ENCODE assay signal across 10 cellular contexts in the genomic region with DNA sequence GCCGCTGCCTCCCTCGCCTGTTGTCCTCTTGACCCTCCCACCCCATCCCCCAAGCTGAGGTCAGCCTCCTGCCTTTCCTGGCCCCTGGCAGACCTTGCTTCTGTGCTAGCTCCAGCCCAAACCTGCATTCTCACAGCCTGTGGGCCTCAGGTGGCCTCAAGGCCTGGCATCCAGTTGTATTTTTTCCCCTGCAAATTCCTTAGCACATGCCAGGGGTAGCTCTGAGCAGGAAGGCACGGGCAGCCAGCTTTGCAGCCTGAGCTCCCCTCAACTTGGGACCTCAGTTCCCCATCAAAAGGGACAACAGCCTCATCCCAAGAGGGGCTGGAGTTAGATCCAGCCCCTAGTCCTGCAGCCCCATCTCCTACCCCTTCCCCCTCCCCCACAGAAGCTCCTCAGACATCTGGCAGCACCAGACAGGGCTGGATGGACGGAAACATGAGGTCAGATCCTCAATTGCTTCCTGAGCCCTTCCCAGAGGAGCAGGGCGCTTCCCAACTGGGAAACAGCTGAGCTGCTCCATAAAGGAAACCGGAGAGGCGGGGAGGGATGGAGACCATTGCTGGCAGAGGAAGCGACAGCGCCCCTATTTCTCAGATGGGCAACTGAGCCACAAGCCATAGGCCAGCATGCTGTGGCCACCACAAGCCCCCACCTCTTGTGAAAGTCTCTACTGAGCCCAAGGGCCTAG. TPM values are rescaled to one million over a fixed set of nuclear protein-coding genes. Genes with fewer than 3 reads are reported as not detected.
DNase-seq lines count a peak whose midpoint lies in the region; ATAC-seq and TF ChIP-seq lines count a peak whose summit lies in the region.
"Had no signal": no experiment of that assay in that cellular context is flagged by ENCODE, and none has a peak within 500 bp of the region (broad histone marks: within the 10 kb centered on the region; RNA-seq: fewer than 3 reads in every experiment).

No MANE protein-coding gene starts in this region.

- H3K9me2 ChIP-seq in Loucy (replicated peaks; ENCODE audit: low read depth, low read length) = no peaks in the 10 kb centered on the region

- H3K14ac ChIP-seq in neuronal stem cell (ENCODE audit: low read length) = peak overlapping the region; percentile 32

- H3K9me3 ChIP-seq in Loucy (ENCODE audit: insufficient read depth, low read depth, low read length) = no peaks in the 10 kb centered on the region
- H3K9me3 ChIP-seq in neuronal stem cell (replicated peaks in 1 of 2; ENCODE audit: control insufficient read depth in 2 of 2, insufficient read depth in 1 of 2, low read depth in 1 of 2, low read length in 2 of 2) = no peaks in the 10 kb centered on the region
- H3K9me3 ChIP-seq: body of pancreas had no signal

- H4K91ac ChIP-seq in neuronal stem cell (ENCODE audit: low read depth, low read length, poor library complexity) = no peak overlapping the region

- H3K4me2 ChIP-seq in Loucy (ENCODE audit: low read depth, low read length, poor library complexity, severe bottlenecking) = peak overlapping the region; percentile 0
- no peak overlapping the region for H3K4me2 ChIP-seq in neuronal stem cell (ENCODE audit: insufficient read depth, low read length, poor library complexity, severe bottlenecking)

- H3K18ac ChIP-seq in neuronal stem cell (ENCODE audit: low read length) = peak overlapping the region; percentile 0

- H3K36me3 ChIP-seq in Loucy (ENCODE audit: insufficient read depth, low read length) = no peaks in the 10 kb centered on the region
- H3K36me3 ChIP-seq in neuronal stem cell (replicated peaks in 1 of 2; ENCODE audit: control insufficient read depth in 2 of 2, insufficient read depth in 2 of 2, low read length in 2 of 2) = no peaks in the 10 kb centered on the region

- peak; percentile 1 for ATAC-seq in GM19397 (IDR thresholded peaks at IDR 0.05; ENCODE audit: unreplicated experiment)
- ATAC-seq in GM18870 (IDR thresholded peaks at IDR 0.05; ENCODE audit: unreplicated experiment) = no peak
- ATAC-seq: body of pancreas had no signal

- no peak overlapping the region for H3K23ac ChIP-seq in neuronal stem cell (ENCODE audit: low read depth, low read length, poor library complexity)

- TF ChIP-seq CTCF in Loucy (conservative IDR thresholded peaks at IDR 0.05; ENCODE audit: low read length) = no peak

- no peak overlapping the region for H3K4me3 ChIP-seq in Loucy (ENCODE audit: low read length, poor library complexity, severe bottlenecking)
- peak overlapping the region in 1 of 2 donors; percentile 23 for H3K4me3 ChIP-seq in neuronal stem cell (ENCODE audit: low read length in 2 of 2)
- H3K4me3 ChIP-seq: body of pancreas had no signal

- peaks cover 67% of the 10 kb centered on the region for H3K4me1 ChIP-seq in Loucy (ENCODE audit: insufficient read depth, low read length, poor library complexity, severe bottlenecking)
- peaks cover 3 to 11% of the 10 kb centered on the region in 2 donors for H3K4me1 ChIP-seq in neuronal stem cell (ENCODE audit: control insufficient read depth in 2 of 2, insufficient read depth in 1 of 2, low read depth in 1 of 2, low read length in 2 of 2)
- H3K4me1 ChIP-seq: body of pancreas had no signal

- H3K79me2 ChIP-seq in Loucy (ENCODE audit: insufficient read depth, low read length) = no peaks in the 10 kb centered on the region

- peak overlapping the region; percentile 29 for H3K9ac ChIP-seq in Loucy (ENCODE audit: low read depth, low read length, poor library complexity, severe bottlenecking)
- H3K9ac ChIP-seq in neuronal stem cell (ENCODE audit: low read depth, low read length, poor library complexity) = peak overlapping the region; percentile 61

- H2BK120ac ChIP-seq in neuronal stem cell (ENCODE audit: low read depth, low read length) = no peak overlapping the region

- no peaks in the 10 kb centered on the region; the same call in 1 of the 2 replicates for H3F3A ChIP-seq in Loucy (ENCODE audit: low read depth)

- DNase-seq in neuronal stem cell (ENCODE audit: low spot score) (no peak), retina (no peak), mesenteric fat pad (ENCODE audit: low spot score) (no peak)
- DNase-seq in stimulated activated CD8-positive, alpha-beta memory T cell treated with anti-CD3 and anti-CD28 coated beads, Interleukin-4, amount 100 ng/mL, for 48 hours = no peak
- DNase-seq: body of pancreas, KG1 had no signal

- no peaks in the 10 kb centered on the region for H3K79me1 ChIP-seq in neuronal stem cell (ENCODE audit: low read depth, low read length)

- H3K4me3 Mint-ChIP-seq in dendritic cell treated with granulocyte-macrophage colony-stimulating factor and Interleukin-4, amounts not matched to agents 40 ng/mL and 50 ng/mL, for 4 days = no peak overlapping the region

- H3K4me1 Mint-ChIP-seq in dendritic cell treated with granulocyte-macrophage colony-stimulating factor and Interleukin-4, amounts not matched to agents 40 ng/mL and 50 ng/mL, for 4 days (ENCODE audit: low read depth) = peaks cover 30% of the 10 kb centered on the region

- no peak overlapping the region for H3K27ac ChIP-seq in neuronal stem cell (replicated peaks; ENCODE audit: low read length)
- H3K27ac ChIP-seq: body of pancreas had no signal

- no peak overlapping the region for H4K8ac ChIP-seq in neuronal stem cell (ENCODE audit: low read depth, low read length)

- H3K36me3 Mint-ChIP-seq in dendritic cell treated with granulocyte-macrophage colony-stimulating factor and Interleukin-4, amounts not matched to agents 40 ng/mL and 50 ng/mL, for 4 days (ENCODE audit: low read depth) = no peaks in the 10 kb centered on the region

- peak overlapping the region; percentile 10 for H2BK15ac ChIP-seq in neuronal stem cell (ENCODE audit: low read length)

- H4K20me1 ChIP-seq in Loucy (ENCODE audit: insufficient read depth, low read length, poor library complexity, severe bottlenecking) = no peaks in the 10 kb centered on the region

- no peak overlapping the region for H2BK5ac ChIP-seq in neuronal stem cell (ENCODE audit: low read length)

- H3K27ac Mint-ChIP-seq in dendritic cell treated with granulocyte-macrophage colony-stimulating factor and Interleukin-4, amounts not matched to agents 40 ng/mL and 50 ng/mL, for 4 days = peak overlapping the region; percentile 37

- H3K27me3 ChIP-seq in Loucy (ENCODE audit: insufficient read depth, low read length, poor library complexity, severe bottlenecking) = no peaks in the 10 kb centered on the region
- H3K27me3 ChIP-seq in neuronal stem cell (ENCODE audit: control insufficient read depth in 3 of 3, insufficient read depth in 3 of 3, low read depth in 1 of 3, low read length in 3 of 3) = peaks cover 0 to 27% (median 0%) of the 10 kb centered on the region in 3 experiments
- H3K27me3 ChIP-seq: body of pancreas had no signal

- no peak overlapping the region for H3K4ac ChIP-seq in neuronal stem cell (ENCODE audit: low read length)

- H3K27me3 Mint-ChIP-seq in dendritic cell treated with granulocyte-macrophage colony-stimulating factor and Interleukin-4, amounts not matched to agents 40 ng/mL and 50 ng/mL, for 4 days = peaks cover 40% of the 10 kb centered on the region

- no peaks in the 10 kb centered on the region for H3K9me3 Mint-ChIP-seq in dendritic cell treated with granulocyte-macrophage colony-stimulating factor and Interleukin-4, amounts not matched to agents 40 ng/mL and 50 ng/mL, for 4 days

- H2BK12ac ChIP-seq in neuronal stem cell (ENCODE audit: low read length) = no peak overlapping the region

- peak overlapping the region; percentile 80 for H2AK5ac ChIP-seq in neuronal stem cell (ENCODE audit: low read depth, low read length)

- intact Hi-C loops in dendritic cell treated with granulocyte-macrophage colony-stimulating factor and Interleukin-4, amounts not matched to agents 40 ng/mL and 50 ng/mL, for 4 days (cut with micrococcal nuclease) = no loop called here

- H2AFZ ChIP-seq in Loucy (ENCODE audit: low read length) = no peak overlapping the region
- H2AFZ ChIP-seq in neuronal stem cell (ENCODE audit: low read length) = peak overlapping the region; percentile 18

- no CpG with 5 or more reads among the region's 9 CpGs for WGBS in neuronal stem cell (ENCODE audit: extremely low coverage in 2 of 2, insufficient read length in 2 of 2, insufficient replicate concordance in 1 of 2), 2 donors

RNA-seq across cellular contexts. Expression of a gene that starts 18.1 kb away (rescaled TPM):
- 0.77 TPM for polyA plus RNA-seq in neuronal stem cell (2013, experiment 1 of 2)
- 0.80 TPM for polyA plus RNA-seq in neuronal stem cell (2013, experiment 2 of 2)
- 1.9 TPM for total RNA-seq in mesenteric fat pad

RNA-seq across cellular contexts. Expression of a gene that starts 48.2 kb away (rescaled TPM):
- polyA plus RNA-seq in neuronal stem cell (2013, experiment 1 of 2) = 10.3 TPM
- polyA plus RNA-seq in neuronal stem cell (2013, experiment 2 of 2) = 10.3 TPM
- 2.1 TPM for total RNA-seq in mesenteric fat pad
